22 cellular contexts compared by ENCODE assay signal in genomic region chr6:16369108-16369507, GRCh38.
A peak's percentile ranks its signal among the peaks of the same experiment; 100 is the strongest.
DNase-seq lines count a peak whose midpoint lies in the region; ATAC-seq and TF ChIP-seq lines count a peak whose summit lies in the region.
"Had no signal": no experiment of that assay in that cellular context is flagged by ENCODE, and none has a peak within 500 bp of the region (broad histone marks: within the 10 kb centered on the region; RNA-seq: fewer than 3 reads in every experiment).

No MANE protein-coding gene starts in this region.

- no peaks in the 10 kb centered on the region for H3K9me3 Mint-ChIP-seq in GM23338
- H3K9me3 Mint-ChIP-seq in central memory CD8-positive, alpha-beta T cell = no peaks in the 10 kb centered on the region
- H3K9me3 Mint-ChIP-seq in nephron progenitor cell = no peaks in the 10 kb centered on the region
- H3K9me3 Mint-ChIP-seq in HFFc6 = peaks cover 5% of the 10 kb centered on the region; the same call in 1 of the 2 replicates
- H3K9me3 Mint-ChIP-seq: CD14-positive monocyte; CD8-positive, alpha-beta memory T cell; H9 had no signal

- H3K36me3 Mint-ChIP-seq in GM23338 (ENCODE audit: low read depth) = no peaks in the 10 kb centered on the region
- H3K36me3 Mint-ChIP-seq in central memory CD8-positive, alpha-beta T cell (ENCODE audit: insufficient read depth) = peaks cover 7% of the 10 kb centered on the region
- no peaks in the 10 kb centered on the region for H3K36me3 Mint-ChIP-seq in nephron progenitor cell (ENCODE audit: low read depth)
- H3K36me3 Mint-ChIP-seq in HFFc6 (ENCODE audit: low read depth) = peaks cover 5% of the 10 kb centered on the region; the same call in 1 of the 2 replicates
- H3K36me3 Mint-ChIP-seq: IgD-negative memory B cell had no signal

- no peaks in the 10 kb centered on the region for H3F3A ChIP-seq in GM23338 (replicated peaks; ENCODE audit: low read depth)

- TF ChIP-seq CTCF in GM23338 (conservative IDR thresholded peaks at IDR 0.05; ENCODE audit: low read depth in 2 of 2) (no peak), nephron progenitor cell (IDR thresholded peaks at IDR 0.05) (no peak), HFFc6 (IDR thresholded peaks at IDR 0.05) (no peak)

- DNase-seq in GM23338 (ENCODE audit: low spot score) (no peak), nephron progenitor cell (no peak), HFFc6 (no peak), occipital lobe (lab: John Stamatoyannopoulos, UW) (no peak), HPDE6-E6E7 (ENCODE audit: extremely low spot score) (no peak)
- no peak for DNase-seq in central memory CD8-positive, alpha-beta T cell (ENCODE audit: low spot score in 2 of 2)
- DNase-seq: ACHN; CD8-positive, alpha-beta memory T cell; COR-L47; DMS 273 treated with DMSO at 0.1 percent for 48 hours; DMS53; DND-41; EL; H9; Karpas-422; KBM-7 had no signal

- no peak overlapping the region for H3K4me3 ChIP-seq in GM23338
- H3K4me3 ChIP-seq: BLaER1, GM12878 had no signal

- no peak overlapping the region for H2AFZ ChIP-seq in GM23338

- peak; percentile 38; the same call in 1 of the 3 replicates for ATAC-seq in GM23338
- no peak for ATAC-seq in central memory CD8-positive, alpha-beta T cell (replicated peaks; ENCODE audit: extremely low read depth, poor library complexity, severe bottlenecking)
- ATAC-seq in GM18498 (IDR thresholded peaks at IDR 0.05; ENCODE audit: unreplicated experiment) = no peak
- ATAC-seq: GM12878, HepG2 had no signal

- no peaks in the 10 kb centered on the region for H3K36me3 ChIP-seq in GM23338 (ENCODE audit: insufficient read depth)
- H3K36me3 ChIP-seq: BLaER1 had no signal

- H3K4me2 ChIP-seq in GM23338 = no peak overlapping the region
- H3K4me2 ChIP-seq: BLaER1 had no signal

- H3K27me3 Mint-ChIP-seq in GM23338 (ENCODE audit: insufficient read depth, low read depth, poor library complexity) = peaks cover 2% of the 10 kb centered on the region
- H3K27me3 Mint-ChIP-seq in central memory CD8-positive, alpha-beta T cell = no peaks in the 10 kb centered on the region
- peaks cover 6% of the 10 kb centered on the region for H3K27me3 Mint-ChIP-seq in nephron progenitor cell (ENCODE audit: low read depth, poor library complexity)
- H3K27me3 Mint-ChIP-seq in HFFc6 (ENCODE audit: insufficient read depth) = no peaks in the 10 kb centered on the region; the same call in none of the 2 replicates
- H3K27me3 Mint-ChIP-seq: CD8-positive, alpha-beta memory T cell; IgD-negative memory B cell had no signal

- no peak overlapping the region for H3K4me3 Mint-ChIP-seq in GM23338
- H3K4me3 Mint-ChIP-seq in central memory CD8-positive, alpha-beta T cell = no peak overlapping the region
- H3K4me3 Mint-ChIP-seq in nephron progenitor cell = no peak overlapping the region
- H3K4me3 Mint-ChIP-seq in HFFc6 = no peak overlapping the region
- H3K4me3 Mint-ChIP-seq: CD14-positive monocyte; CD8-positive, alpha-beta memory T cell; H9; IgD-negative memory B cell had no signal

- peaks cover 3% of the 10 kb centered on the region; the same call in 1 of the 2 replicates for H3K9me2 ChIP-seq in GM23338 (ENCODE audit: insufficient read depth)

- no peaks in the 10 kb centered on the region for H3K27me3 ChIP-seq in GM23338 (ENCODE audit: insufficient read depth)
- H3K27me3 ChIP-seq: BLaER1 had no signal

- H3K79me2 ChIP-seq in GM23338 (replicated peaks; ENCODE audit: insufficient read depth) = no peaks in the 10 kb centered on the region

- no peaks in the 10 kb centered on the region for H3K4me1 ChIP-seq in GM23338 (ENCODE audit: insufficient read depth)
- H3K4me1 ChIP-seq: BLaER1 had no signal

- peaks cover 5% of the 10 kb centered on the region for H3K4me1 Mint-ChIP-seq in GM23338
- H3K4me1 Mint-ChIP-seq in central memory CD8-positive, alpha-beta T cell = peaks cover 28% of the 10 kb centered on the region
- H3K4me1 Mint-ChIP-seq in nephron progenitor cell = peaks cover 24% of the 10 kb centered on the region
- H3K4me1 Mint-ChIP-seq in HFFc6 (ENCODE audit: low read depth) = peaks cover 6% of the 10 kb centered on the region; the same call in 1 of the 2 replicates

- H4K20me1 ChIP-seq in GM23338 (replicated peaks; ENCODE audit: insufficient read depth) = no peaks in the 10 kb centered on the region
- H4K20me1 ChIP-seq: BLaER1 had no signal

- H3K27ac Mint-ChIP-seq in GM23338 (no peak overlapping the region), nephron progenitor cell (peak overlapping the region; percentile 1), HFFc6 (no peak overlapping the region)
- H3K27ac Mint-ChIP-seq in central memory CD8-positive, alpha-beta T cell (ENCODE audit: low read depth) = peak overlapping the region; percentile 16
- H3K27ac Mint-ChIP-seq: CD14-positive monocyte, H9, IgD-negative memory B cell had no signal

- H3K27ac ChIP-seq in GM23338 (ENCODE audit: low read depth) = no peak overlapping the region
- H3K27ac ChIP-seq: BLaER1 had no signal

TF ChIP-seq in GM23338, 12 proteins besides CTCF, POLR2A, EP300 and RAD21:
- TF ChIP-seq ZNF462 (CRISPR knock-in tag; IDR thresholded peaks at IDR 0.05) (peak; percentile 60; the same call in 1 of the 2 replicates), EZH2phosphoT487 (IDR thresholded peaks at IDR 0.05; ENCODE audit: unreplicated experiment) (no peak)

Comparison
In these comparisons a context has a peak if more than half of its experiments do, and no peak if none do; other contexts are left out.
1. H3K27ac Mint-ChIP-seq: peak in central memory CD8-positive, alpha-beta T cell (single experiment) and nephron progenitor cell (single experiment); none in GM23338 (single experiment) and HFFc6 (single experiment).